Comparison of ENCODE assay signal across 1 cellular context in the genomic region with DNA sequence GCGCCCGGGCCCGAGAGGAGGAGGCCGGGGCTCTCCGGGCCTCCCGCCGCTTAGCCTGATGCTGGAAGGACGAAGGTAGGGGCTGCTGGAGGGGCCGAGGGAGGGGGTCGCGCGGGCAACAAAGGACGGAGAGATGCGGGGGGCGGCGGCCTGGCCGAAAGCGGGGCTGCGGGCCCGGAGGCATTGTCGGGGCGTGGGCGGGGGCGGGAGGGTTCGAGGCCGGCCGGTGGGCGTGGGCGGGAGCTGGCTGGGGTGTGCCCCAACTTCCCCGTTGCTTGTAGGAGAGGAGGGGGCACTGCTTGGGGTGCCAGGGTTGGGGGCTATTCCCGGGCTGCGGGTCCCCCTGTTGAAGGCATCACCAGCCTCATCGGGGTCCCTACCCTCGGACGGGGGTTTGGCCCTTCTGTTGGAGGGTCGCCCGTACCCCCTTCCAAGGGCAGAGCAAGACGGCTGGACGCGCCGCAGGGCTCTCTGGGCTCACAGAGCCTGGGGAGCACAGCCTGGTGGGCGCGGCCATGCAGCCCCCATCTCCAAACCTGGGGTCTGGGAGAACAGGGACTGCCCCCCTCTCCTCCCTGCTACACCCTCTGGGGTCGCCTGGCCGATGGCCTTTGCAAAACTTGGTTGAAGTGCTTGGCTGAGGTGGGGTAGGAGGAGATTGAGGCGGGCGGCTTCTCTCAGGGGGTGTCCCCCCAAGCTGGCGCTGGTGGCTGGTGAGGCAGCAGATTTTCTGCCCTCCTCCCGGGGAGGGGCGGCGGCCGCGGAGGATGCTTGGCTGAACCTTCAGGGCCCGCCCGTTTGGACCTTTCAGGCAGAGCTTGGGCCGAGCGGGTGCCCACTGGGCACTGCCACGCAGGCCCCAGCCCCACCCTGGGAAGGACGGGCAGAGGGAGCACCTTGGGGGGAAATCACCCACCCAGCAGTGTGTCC.
TF ChIP-seq lines count a peak whose summit lies in the region.

No MANE protein-coding gene starts in this region.

TF ChIP-seq in HepG2, 621 proteins besides CTCF, POLR2A, EP300 and RAD21 (continued from another document and continues in another):
- TF ChIP-seq HIC2 (CRISPR knock-in tag; IDR thresholded peaks at IDR 0.05; ENCODE audit: low read depth) (0 out of 2 replicates have a peak, but pooled peaks have one; percentile 24), ZNF354B (CRISPR knock-in tag; IDR thresholded peaks at IDR 0.05) (no peak), HCFC1 (IDR thresholded peaks at IDR 0.05; ENCODE audit: low read depth, low read length) (no peak), ZIK1 (CRISPR knock-in tag; IDR thresholded peaks at IDR 0.05; ENCODE audit: borderline replicate concordance, low read depth) (no peak), ZNF605 (CRISPR knock-in tag; IDR thresholded peaks at IDR 0.05) (no peak), ZNF331 (CRISPR knock-in tag; IDR thresholded peaks at IDR 0.05) (no peak), BCL3 (CRISPR knock-in tag; IDR thresholded peaks at IDR 0.05) (peak; percentile 29; the same call in 1 of the 2 replicates), NPAS2 (CRISPR knock-in tag; IDR thresholded peaks at IDR 0.05; ENCODE audit: borderline replicate concordance) (no peak), PPARG (CRISPR knock-in tag; conservative IDR thresholded peaks at IDR 0.05) (no peak), MAFG (CRISPR knock-in tag; IDR thresholded peaks at IDR 0.05) (no peak), AGO2 (optimal IDR thresholded peaks at IDR 0.05; ENCODE audit: low read depth, low read length) (peak; percentile 76), EHMT2 (IDR thresholded peaks at IDR 0.05; ENCODE audit: borderline replicate concordance, low read depth, low read length) (no peak), DDIT3 (CRISPR knock-in tag; IDR thresholded peaks at IDR 0.05) (no peak), ZNF839 (CRISPR knock-in tag; IDR thresholded peaks at IDR 0.05; ENCODE audit: borderline replicate concordance) (no peak), ZNF292 (CRISPR knock-in tag; IDR thresholded peaks at IDR 0.05; ENCODE audit: borderline replicate concordance, low read depth) (no peak), REPIN1 (CRISPR knock-in tag; IDR thresholded peaks at IDR 0.05; ENCODE audit: borderline replicate concordance, low read depth) (no peak), ZNF563 (CRISPR knock-in tag; IDR thresholded peaks at IDR 0.05) (no peak), TARDBP (CRISPR knock-in tag; IDR thresholded peaks at IDR 0.05) (no peak), ZNF777 (CRISPR knock-in tag; IDR thresholded peaks at IDR 0.05) (no peak), KLF13 (CRISPR knock-in tag; IDR thresholded peaks at IDR 0.05) (0 out of 2 replicates have a peak, but pooled peaks have one; percentile 8), ZNF558 (CRISPR knock-in tag; IDR thresholded peaks at IDR 0.05; ENCODE audit: borderline replicate concordance) (no peak), ZNF317 (CRISPR knock-in tag; IDR thresholded peaks at IDR 0.05) (no peak), ARNTL (CRISPR knock-in tag; IDR thresholded peaks at IDR 0.05) (no peak), CEBPB (IDR thresholded peaks at IDR 0.05; ENCODE audit: borderline replicate concordance, low read depth, low read length) (no peak), HOXA7 (CRISPR knock-in tag; IDR thresholded peaks at IDR 0.05) (no peak), ZFYVE20 (CRISPR knock-in tag; IDR thresholded peaks at IDR 0.05; ENCODE audit: borderline replicate concordance, low read depth) (no peak), PHF8 (CRISPR knock-in tag; IDR thresholded peaks at IDR 0.05) (peak; percentile 38; the same call in 1 of the 2 replicates), ETS1 (CRISPR knock-in tag; IDR thresholded peaks at IDR 0.05) (no peak), SIN3A (IDR thresholded peaks at IDR 0.05; ENCODE audit: borderline replicate concordance, low read depth, low read length) (no peak), CENPBD1 (CRISPR knock-in tag; IDR thresholded peaks at IDR 0.05; ENCODE audit: borderline replicate concordance, low read depth) (no peak), SOX13 (IDR thresholded peaks at IDR 0.05) (no peak), SOX13 (CRISPR knock-in tag; conservative IDR thresholded peaks at IDR 0.05 in 1 of 2, IDR thresholded peaks at IDR 0.05 in 1 of 2) (no peak), ZNF883 (CRISPR knock-in tag; IDR thresholded peaks at IDR 0.05; ENCODE audit: not compliant biosample characterization) (no peak), GRHL1 (CRISPR knock-in tag; conservative IDR thresholded peaks at IDR 0.05) (no peak), KDM5B (CRISPR knock-in tag; IDR thresholded peaks at IDR 0.05; ENCODE audit: borderline replicate concordance) (peak; percentile 54; the same call in 1 of the 2 replicates), KAT7 (CRISPR knock-in tag; IDR thresholded peaks at IDR 0.05; ENCODE audit: borderline replicate concordance) (0 out of 2 replicates have a peak, but pooled peaks have one; percentile 5), ZNF691 (CRISPR knock-in tag; IDR thresholded peaks at IDR 0.05; ENCODE audit: borderline replicate concordance, low read depth) (no peak), ZNF841 (CRISPR knock-in tag; IDR thresholded peaks at IDR 0.05; ENCODE audit: borderline replicate concordance) (no peak), ZNF598 (CRISPR knock-in tag; IDR thresholded peaks at IDR 0.05; ENCODE audit: borderline replicate concordance) (no peak), ZNF891 (CRISPR knock-in tag; IDR thresholded peaks at IDR 0.05) (no peak), ZNF367 (CRISPR knock-in tag; IDR thresholded peaks at IDR 0.05; ENCODE audit: borderline replicate concordance) (no peak), ZNF337 (CRISPR knock-in tag; IDR thresholded peaks at IDR 0.05; ENCODE audit: borderline replicate concordance, low read depth) (no peak), ZNF382 (CRISPR knock-in tag; IDR thresholded peaks at IDR 0.05; ENCODE audit: borderline replicate concordance) (no peak), LRRFIP1 (CRISPR knock-in tag; conservative IDR thresholded peaks at IDR 0.05) (no peak), ZNF44 (CRISPR knock-in tag; IDR thresholded peaks at IDR 0.05) (no peak)
- TF ChIP-seq, protein P1, sequence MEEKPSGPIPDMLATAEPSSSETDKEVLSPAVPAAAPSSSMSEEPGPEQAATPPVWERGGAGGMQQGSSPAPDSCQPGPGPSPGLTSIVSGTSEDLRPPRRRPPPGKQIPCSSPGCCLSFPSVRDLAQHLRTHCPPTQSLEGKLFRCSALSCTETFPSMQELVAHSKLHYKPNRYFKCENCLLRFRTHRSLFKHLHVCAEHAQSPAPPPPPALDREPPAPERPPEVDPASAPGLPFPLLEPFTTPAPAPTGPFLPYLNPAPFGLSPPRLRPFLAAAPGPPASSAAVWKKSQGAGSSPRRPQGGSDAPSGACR (CRISPR knock-in tag; IDR thresholded peaks at IDR 0.05) = 0 out of 2 replicates have a peak, but pooled peaks have one; percentile 24
- TF ChIP-seq, protein P2, sequence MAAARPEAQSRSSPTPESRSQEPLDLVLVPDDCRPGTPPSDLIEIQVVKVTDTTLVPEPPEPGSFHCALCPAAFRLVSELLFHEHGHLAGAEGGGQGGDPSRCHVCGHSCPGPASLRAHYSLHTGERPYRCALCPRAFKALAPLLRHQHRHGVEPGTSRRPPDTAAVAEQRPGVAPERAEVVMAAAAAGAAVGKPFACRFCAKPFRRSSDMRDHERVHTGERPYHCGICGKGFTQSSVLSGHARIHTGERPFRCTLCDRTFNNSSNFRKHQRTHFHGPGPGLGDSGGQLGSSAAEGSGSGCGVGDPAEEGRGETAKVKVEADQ (CRISPR knock-in tag; IDR thresholded peaks at IDR 0.05; ENCODE audit: borderline replicate concordance) = no peak; the same call in 1 of the 2 replicates
- TF ChIP-seq, protein P3, sequence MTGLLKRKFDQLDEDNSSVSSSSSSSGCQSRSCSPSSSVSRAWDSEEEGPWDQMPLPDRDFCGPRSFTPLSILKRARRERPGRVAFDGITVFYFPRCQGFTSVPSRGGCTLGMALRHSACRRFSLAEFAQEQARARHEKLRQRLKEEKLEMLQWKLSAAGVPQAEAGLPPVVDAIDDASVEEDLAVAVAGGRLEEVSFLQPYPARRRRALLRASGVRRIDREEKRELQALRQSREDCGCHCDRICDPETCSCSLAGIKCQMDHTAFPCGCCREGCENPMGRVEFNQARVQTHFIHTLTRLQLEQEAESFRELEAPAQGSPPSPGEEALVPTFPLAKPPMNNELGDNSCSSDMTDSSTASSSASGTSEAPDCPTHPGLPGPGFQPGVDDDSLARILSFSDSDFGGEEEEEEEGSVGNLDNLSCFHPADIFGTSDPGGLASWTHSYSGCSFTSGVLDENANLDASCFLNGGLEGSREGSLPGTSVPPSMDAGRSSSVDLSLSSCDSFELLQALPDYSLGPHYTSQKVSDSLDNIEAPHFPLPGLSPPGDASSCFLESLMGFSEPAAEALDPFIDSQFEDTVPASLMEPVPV (CRISPR knock-in tag; IDR thresholded peaks at IDR 0.05) = no peak
- TF ChIP-seq, protein P4, sequence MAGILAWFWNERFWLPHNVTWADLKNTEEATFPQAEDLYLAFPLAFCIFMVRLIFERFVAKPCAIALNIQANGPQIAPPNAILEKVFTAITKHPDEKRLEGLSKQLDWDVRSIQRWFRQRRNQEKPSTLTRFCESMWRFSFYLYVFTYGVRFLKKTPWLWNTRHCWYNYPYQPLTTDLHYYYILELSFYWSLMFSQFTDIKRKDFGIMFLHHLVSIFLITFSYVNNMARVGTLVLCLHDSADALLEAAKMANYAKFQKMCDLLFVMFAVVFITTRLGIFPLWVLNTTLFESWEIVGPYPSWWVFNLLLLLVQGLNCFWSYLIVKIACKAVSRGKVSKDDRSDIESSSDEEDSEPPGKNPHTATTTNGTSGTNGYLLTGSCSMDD (CRISPR knock-in tag; IDR thresholded peaks at IDR 0.05) = no peak
